9 cellular contexts compared by ENCODE assay signal in genomic region chr18:596288-596881, GRCh38. TPM values are rescaled to one million over a fixed set of nuclear protein-coding genes. Genes with fewer than 3 reads are reported as not detected.
DNase-seq lines count a peak whose midpoint lies in the region; ATAC-seq and TF ChIP-seq lines count a peak whose summit lies in the region.
"Had no signal": no experiment of that assay in that cellular context is flagged by ENCODE, and none has a peak within 500 bp of the region (broad histone marks: within the 10 kb centered on the region; RNA-seq: fewer than 3 reads in every experiment).

No MANE protein-coding gene starts in this region.

- TF ChIP-seq CTCF in breast epithelium (IDR thresholded peaks at IDR 0.05): no peak

- intact Hi-C loops in breast epithelium (cut with DNase I; ENCODE audit: low total_unique reads): no loop called here

- DNase-seq in activated naive CD4-positive, alpha-beta T cell treated with anti-CD3 and anti-CD28 coated beads, Interleukin-2, amount 10 ng/mL, durations not matched to agents 7 days and 5 days: no peak
- no peak for DNase-seq in activated naive CD4-positive, alpha-beta T cell treated with anti-CD3 and anti-CD28 coated beads, Interleukin-2, amount 50 U/mL, for 16 hours
- DNase-seq in NCI-H2171 treated with DMSO at 0.1 percent for 48 hours (lab: John Stamatoyannopoulos, UW): peak; percentile 78
- peak; percentile 22 to 71 for DNase-seq in breast epithelium (ENCODE audit: low spot score in 2 of 2)
- DNase-seq in natural killer cell treated with Interleukin-12 subunit alpha and Interleukin-12 subunit beta and Interleukin-15 and Interleukin-18, amount 100 ng/mL, for 72 hours (ENCODE audit: low spot score): no peak
- no peak for DNase-seq in epidermal melanocyte (ENCODE audit: insufficient read length, low spot score)
- DNase-seq in hepatic stellate cell (ENCODE audit: low spot score): no peak

- no peaks in the 10 kb centered on the region for H3K9me3 ChIP-seq in breast epithelium

- H3K36me3 ChIP-seq in breast epithelium: no peaks in the 10 kb centered on the region

- no peaks in the 10 kb centered on the region for H3K27me3 ChIP-seq in breast epithelium

- CTCF ChIA-PET in activated naive CD4-positive, alpha-beta T cell treated with anti-CD3 and anti-CD28 coated beads, Interleukin-2, amount 10 ng/mL, durations not matched to agents 7 days and 5 days (lab: Charles Lee): no interaction called here

- no peaks in the 10 kb centered on the region for H3K4me1 ChIP-seq in breast epithelium

- peaks cover 12% of the 10 kb centered on the region for H3K4me1 Mint-ChIP-seq in activated naive CD4-positive, alpha-beta T cell treated with anti-CD3 and anti-CD28 coated beads, Interleukin-2, amount 10 ng/mL, durations not matched to agents 7 days and 5 days
- peaks cover 0 to 2% of the 10 kb centered on the region in 2 donors for H3K4me1 Mint-ChIP-seq in natural killer cell treated with Interleukin-12 subunit alpha and Interleukin-12 subunit beta and Interleukin-15 and Interleukin-18, amount 100 ng/mL, for 72 hours (ENCODE audit: low read depth in 2 of 2)

- no peak overlapping the region for H3K27ac Mint-ChIP-seq in activated naive CD4-positive, alpha-beta T cell treated with anti-CD3 and anti-CD28 coated beads, Interleukin-2, amount 10 ng/mL, durations not matched to agents 7 days and 5 days
- no peak overlapping the region for H3K27ac Mint-ChIP-seq in natural killer cell treated with Interleukin-12 subunit alpha and Interleukin-12 subunit beta and Interleukin-15 and Interleukin-18, amount 100 ng/mL, for 72 hours

- H3K27ac ChIP-seq in breast epithelium: peak overlapping the region; percentile 43 to 48
- H3K27ac ChIP-seq: skin epidermis had no signal

- H3K9me3 Mint-ChIP-seq in activated naive CD4-positive, alpha-beta T cell treated with anti-CD3 and anti-CD28 coated beads, Interleukin-2, amount 10 ng/mL, durations not matched to agents 7 days and 5 days: no peaks in the 10 kb centered on the region
- H3K9me3 Mint-ChIP-seq in natural killer cell treated with Interleukin-12 subunit alpha and Interleukin-12 subunit beta and Interleukin-15 and Interleukin-18, amount 100 ng/mL, for 72 hours: no peaks in the 10 kb centered on the region

- peak overlapping the region; percentile 10 for H3K4me3 Mint-ChIP-seq in activated naive CD4-positive, alpha-beta T cell treated with anti-CD3 and anti-CD28 coated beads, Interleukin-2, amount 10 ng/mL, durations not matched to agents 7 days and 5 days
- no peak overlapping the region for H3K4me3 Mint-ChIP-seq in natural killer cell treated with Interleukin-12 subunit alpha and Interleukin-12 subunit beta and Interleukin-15 and Interleukin-18, amount 100 ng/mL, for 72 hours

- TF ChIP-seq POLR2A in breast epithelium (IDR thresholded peaks at IDR 0.05): no peak

- peak overlapping the region in 2 of 3 donors; percentile 25 to 61 for H3K4me3 ChIP-seq in breast epithelium

- ATAC-seq in HG02678 (IDR thresholded peaks at IDR 0.05; ENCODE audit: unreplicated experiment): peak; percentile 29
- peak; percentile 71 to 74 for ATAC-seq in natural killer cell treated with Interleukin-12 subunit alpha and Interleukin-12 subunit beta and Interleukin-15 and Interleukin-18, amount 100 ng/mL, for 72 hours

- no peaks in the 10 kb centered on the region for H3K36me3 Mint-ChIP-seq in activated naive CD4-positive, alpha-beta T cell treated with anti-CD3 and anti-CD28 coated beads, Interleukin-2, amount 10 ng/mL, durations not matched to agents 7 days and 5 days
- H3K36me3 Mint-ChIP-seq in natural killer cell treated with Interleukin-12 subunit alpha and Interleukin-12 subunit beta and Interleukin-15 and Interleukin-18, amount 100 ng/mL, for 72 hours: no peaks in the 10 kb centered on the region

- peaks cover 30% of the 10 kb centered on the region for H3K27me3 Mint-ChIP-seq in activated naive CD4-positive, alpha-beta T cell treated with anti-CD3 and anti-CD28 coated beads, Interleukin-2, amount 10 ng/mL, durations not matched to agents 7 days and 5 days
- H3K27me3 Mint-ChIP-seq in natural killer cell treated with Interleukin-12 subunit alpha and Interleukin-12 subunit beta and Interleukin-15 and Interleukin-18, amount 100 ng/mL, for 72 hours: peaks cover 24 to 26% of the 10 kb centered on the region in 2 donors

RNA-seq across cellular contexts. Expression of gene CLUL1, which starts 0.4 kb away (rescaled TPM):
- total RNA-seq in breast epithelium: 1 to 10 TPM; 1.3 to 6.6 (median 3.5) TPM
- not detected for total RNA-seq in natural killer cell treated with Interleukin-12 subunit alpha and Interleukin-12 subunit beta and Interleukin-15 and Interleukin-18, amount 100 ng/mL, for 72 hours

RNA-seq across cellular contexts. Expression of gene CETN1, which starts 16.2 kb away (rescaled TPM):
- total RNA-seq in breast epithelium: not detected
- total RNA-seq in natural killer cell treated with Interleukin-12 subunit alpha and Interleukin-12 subunit beta and Interleukin-15 and Interleukin-18, amount 100 ng/mL, for 72 hours: not detected

Comparison
In these comparisons a context has a peak if more than half of its experiments do, and no peak if none do; other contexts are left out.
1. DNase-seq: peak in NCI-H2171 treated with DMSO at 0.1 percent for 48 hours (single experiment) and breast epithelium (2 of 2); none in activated naive CD4-positive, alpha-beta T cell treated with anti-CD3 and anti-CD28 coated beads, Interleukin-2, amount 10 ng/mL, durations not matched to agents 7 days and 5 days (single experiment), activated naive CD4-positive, alpha-beta T cell treated with anti-CD3 and anti-CD28 coated beads, Interleukin-2, amount 50 U/mL, for 16 hours (single experiment), natural killer cell treated with Interleukin-12 subunit alpha and Interleukin-12 subunit beta and Interleukin-15 and Interleukin-18, amount 100 ng/mL, for 72 hours (single experiment), epidermal melanocyte (single experiment) and hepatic stellate cell (single experiment).